ENCODE assay signal across 9 cellular contexts in the genomic region with DNA sequence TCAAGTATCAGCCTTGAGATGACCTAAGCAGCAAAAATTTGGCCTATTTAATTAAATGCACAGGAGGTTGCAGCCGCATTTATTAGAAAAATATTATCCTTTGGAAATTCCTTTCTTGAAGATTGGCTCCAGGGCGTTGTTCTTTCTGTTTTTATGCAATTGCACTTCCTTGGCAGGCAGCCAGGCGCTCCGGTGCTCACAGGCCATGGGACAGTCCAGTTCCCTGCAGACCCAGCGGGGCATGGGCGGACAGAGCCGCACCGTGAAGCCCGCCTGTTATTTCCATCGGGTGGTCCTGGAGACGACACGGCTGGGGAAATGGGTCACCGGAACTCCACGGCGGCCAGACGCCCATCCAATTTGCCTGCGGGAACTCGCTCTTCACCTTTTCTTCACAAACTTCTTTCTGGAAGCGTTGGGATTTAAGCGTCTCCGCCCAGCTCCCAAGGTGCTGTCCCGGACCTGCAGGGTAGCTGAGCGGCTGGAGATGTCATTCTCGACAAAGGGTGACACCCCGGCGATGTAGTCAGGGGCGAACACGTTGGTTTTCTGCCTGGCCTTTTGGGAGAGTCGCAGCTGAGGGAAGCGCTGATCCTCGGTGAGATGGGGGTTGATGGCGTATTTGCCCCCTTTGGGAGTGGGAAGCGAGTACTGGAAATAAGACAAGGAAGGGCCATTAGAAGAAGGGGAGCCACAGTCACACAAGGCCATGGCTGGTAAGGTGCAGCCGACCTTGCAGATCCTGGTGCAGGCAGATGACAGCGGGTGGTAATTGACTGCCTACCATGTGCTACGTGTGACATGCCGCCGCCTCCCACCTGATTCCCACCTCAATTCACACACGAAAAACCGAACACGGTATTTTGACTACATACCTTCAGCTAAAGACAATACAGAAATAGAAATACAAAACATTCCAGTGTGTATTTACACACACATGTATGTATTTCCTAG. TPM values are rescaled to one million over a fixed set of nuclear protein-coding genes. Genes with fewer than 3 reads are reported as not detected.
DNase-seq lines count a peak whose midpoint lies in the region; ATAC-seq and TF ChIP-seq lines count a peak whose summit lies in the region.
"Had no signal": no experiment of that assay in that cellular context is flagged by ENCODE, and none has a peak within 500 bp of the region (broad histone marks: within the 10 kb centered on the region; RNA-seq: fewer than 3 reads in every experiment).

No MANE protein-coding gene starts in this region.

- peak overlapping the region; percentile 73 for H3K27ac Mint-ChIP-seq in activated naive CD8-positive, alpha-beta T cell
- H3K27ac Mint-ChIP-seq in activated naive CD8-positive, alpha-beta T cell treated with anti-CD3 and anti-CD28 coated beads for 36 hours = no peak overlapping the region

- H3F3A ChIP-seq in smooth muscle cell (ENCODE audit: low read depth) = no peaks in the 10 kb centered on the region

- H3K79me2 ChIP-seq in smooth muscle cell (ENCODE audit: low read depth) = no peaks in the 10 kb centered on the region

- no peak for TF ChIP-seq POLR2A in uterus (IDR thresholded peaks at IDR 0.05)

- H3K4me3 Mint-ChIP-seq in activated naive CD8-positive, alpha-beta T cell = no peak overlapping the region
- H3K4me3 Mint-ChIP-seq in activated naive CD8-positive, alpha-beta T cell treated with anti-CD3 and anti-CD28 coated beads for 36 hours = no peak overlapping the region

- no peak for TF ChIP-seq CTCF in uterus (IDR thresholded peaks at IDR 0.05)
- no peak for TF ChIP-seq CTCF in smooth muscle cell (IDR thresholded peaks at IDR 0.05; ENCODE audit: borderline replicate concordance, insufficient read depth, poor library complexity, severe bottlenecking)

- H3K4me3 ChIP-seq in uterus (no peak overlapping the region), smooth muscle cell (no peak overlapping the region)

- peak; percentile 52 for ATAC-seq in esophagus mucosa
- ATAC-seq in HG02763 (IDR thresholded peaks at IDR 0.05; ENCODE audit: unreplicated experiment) = no peak

- intact Hi-C loops in uterus (cut with DNase I; ENCODE audit: low total_unique reads) = no loop called here

- no peaks in the 10 kb centered on the region for H3K9me3 Mint-ChIP-seq in activated naive CD8-positive, alpha-beta T cell (ENCODE audit: low read depth)
- H3K9me3 Mint-ChIP-seq in activated naive CD8-positive, alpha-beta T cell treated with anti-CD3 and anti-CD28 coated beads for 36 hours = no peaks in the 10 kb centered on the region

- H3K36me3 Mint-ChIP-seq in activated naive CD8-positive, alpha-beta T cell = peaks cover 2% of the 10 kb centered on the region
- peaks cover 45% of the 10 kb centered on the region for H3K36me3 Mint-ChIP-seq in activated naive CD8-positive, alpha-beta T cell treated with anti-CD3 and anti-CD28 coated beads for 36 hours

- WGBS in smooth muscle cell (ENCODE audit: low lambda C conversion rate) = 96% methylated on average over 41 of the region's 41 CpGs

- H3K36me3 ChIP-seq in uterus = no peaks in the 10 kb centered on the region
- H3K36me3 ChIP-seq in smooth muscle cell (ENCODE audit: low read depth) = peaks cover 4% of the 10 kb centered on the region

- H4K20me1 ChIP-seq in smooth muscle cell (ENCODE audit: low read depth) = no peaks in the 10 kb centered on the region

- peaks cover 1% of the 10 kb centered on the region for H3K4me1 Mint-ChIP-seq in activated naive CD8-positive, alpha-beta T cell (ENCODE audit: low read depth)
- peaks cover 2% of the 10 kb centered on the region for H3K4me1 Mint-ChIP-seq in activated naive CD8-positive, alpha-beta T cell treated with anti-CD3 and anti-CD28 coated beads for 36 hours

- H3K9me3 ChIP-seq in uterus (no peaks in the 10 kb centered on the region), smooth muscle cell (replicated peaks; ENCODE audit: low read depth) (no peaks in the 10 kb centered on the region)

- no peak overlapping the region for H3K9ac ChIP-seq in smooth muscle cell (ENCODE audit: low read depth)

- H3K4me2 ChIP-seq in smooth muscle cell = no peak overlapping the region

- no peak overlapping the region for H3K27ac ChIP-seq in uterus
- H3K27ac ChIP-seq in smooth muscle cell (ENCODE audit: low read depth) = no peak overlapping the region

- no peak for DNase-seq in activated naive CD8-positive, alpha-beta T cell treated with anti-CD3 and anti-CD28 coated beads for 36 hours
- DNase-seq in lung microvascular endothelial cell (ENCODE audit: low read depth in 2 of 2) = peak; percentile 64 to 83
- DNase-seq in uterus = peak; percentile 69
- DNase-seq in GM19238 (ENCODE audit: insufficient read length, low spot score) = no peak
- DNase-seq in smooth muscle cell (lab: John Stamatoyannopoulos, UW; ENCODE audit: unreplicated experiment) = no peak
- DNase-seq: Karpas-422 had no signal

- H3K27me3 ChIP-seq in uterus (no peaks in the 10 kb centered on the region), smooth muscle cell (ENCODE audit: low read depth) (no peaks in the 10 kb centered on the region)

- no peak overlapping the region for H2AFZ ChIP-seq in smooth muscle cell (ENCODE audit: low read depth)

- H3K4me1 ChIP-seq in uterus = no peaks in the 10 kb centered on the region
- no peaks in the 10 kb centered on the region for H3K4me1 ChIP-seq in smooth muscle cell (ENCODE audit: low read depth)

- H3K27me3 Mint-ChIP-seq in activated naive CD8-positive, alpha-beta T cell = no peaks in the 10 kb centered on the region
- H3K27me3 Mint-ChIP-seq in activated naive CD8-positive, alpha-beta T cell treated with anti-CD3 and anti-CD28 coated beads for 36 hours = no peaks in the 10 kb centered on the region

RNA-seq across cellular contexts. Expression of a gene that starts 12.5 kb away (rescaled TPM):
- 100 to 1,000 TPM; 152 to 165 TPM for total RNA-seq in activated naive CD8-positive, alpha-beta T cell treated with anti-CD3 and anti-CD28 coated beads for 36 hours
- total RNA-seq in esophagus mucosa (59.9 TPM), lung microvascular endothelial cell (12.7 and 17.4 TPM in 2 replicates), uterus (10 to 100 TPM; 15.9 to 50.5 (median 21.0) TPM), smooth muscle cell (12.7 and 24.2 TPM in 2 replicates)
- 20.6 and 22.7 TPM in 2 replicates for polyA plus RNA-seq in smooth muscle cell

RNA-seq across cellular contexts. Expression of a gene that starts 15.9 kb away (rescaled TPM):
- total RNA-seq in activated naive CD8-positive, alpha-beta T cell treated with anti-CD3 and anti-CD28 coated beads for 36 hours = 10 to 100 TPM in 1 of 2 experiments, 1 to 10 TPM in 1; 9.9 to 11.3 TPM
- total RNA-seq in esophagus mucosa (84.6 TPM), lung microvascular endothelial cell (25.2 and 217 TPM in 2 replicates), uterus (10 to 100 TPM; 14.7 to 23.8 (median 19.6) TPM), smooth muscle cell (109 and 121 TPM in 2 replicates)
- polyA plus RNA-seq in smooth muscle cell = 129 and 175 TPM in 2 replicates

RNA-seq across cellular contexts. Expression of a gene that starts 19.9 kb away (rescaled TPM):
- 10 to 100 TPM; 32.1 to 35.3 TPM for total RNA-seq in activated naive CD8-positive, alpha-beta T cell treated with anti-CD3 and anti-CD28 coated beads for 36 hours
- total RNA-seq in esophagus mucosa (31.6 TPM), lung microvascular endothelial cell (15.1 and 16.6 TPM in 2 replicates), uterus (10 to 100 TPM; 12.8 to 57.9 (median 32.4) TPM), smooth muscle cell (7.8 and 17.1 TPM in 2 replicates)
- polyA plus RNA-seq in smooth muscle cell = 9.0 and 12.9 TPM in 2 replicates

Comparison
In these comparisons a context has a peak if more than half of its experiments do, and no peak if none do; other contexts are left out.
1. DNase-seq: peak in lung microvascular endothelial cell (2 of 2) and uterus (2 of 2); none in activated naive CD8-positive, alpha-beta T cell treated with anti-CD3 and anti-CD28 coated beads for 36 hours (single experiment), GM19238 (single experiment) and smooth muscle cell (single experiment).